In the genomic region with DNA sequence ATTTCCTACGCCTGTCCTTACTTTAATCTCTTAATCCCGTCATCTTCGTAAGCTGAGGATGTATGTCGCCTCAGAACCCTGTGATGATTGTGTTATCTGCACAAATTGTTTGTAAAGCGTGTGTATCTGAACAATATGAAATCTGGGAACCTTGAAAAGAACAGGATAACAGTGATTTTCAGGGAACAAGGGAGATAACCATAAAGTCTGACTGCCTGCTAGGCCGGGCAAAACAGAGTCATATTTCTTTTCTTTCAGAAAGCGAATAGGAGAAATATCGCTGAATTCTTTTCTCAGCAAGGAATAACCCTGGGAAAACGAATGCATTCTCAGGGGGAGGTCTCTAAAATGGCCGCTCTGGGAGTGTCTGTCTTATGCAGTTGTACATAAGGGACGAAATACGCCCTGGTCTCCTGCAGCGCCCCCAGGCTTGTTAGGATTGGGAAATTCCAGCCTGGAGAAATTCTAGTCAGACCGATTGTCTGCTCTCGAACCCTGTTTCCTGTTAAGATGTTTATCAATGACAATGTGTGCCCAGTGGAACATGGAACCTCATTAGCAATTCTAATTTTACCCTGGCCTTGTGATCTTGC, we compare ENCODE assay signal across 22 cellular contexts. TPM values are rescaled to one million over a fixed set of nuclear protein-coding genes. Genes with fewer than 3 reads are reported as not detected.
"Had no signal": no experiment of that assay in that cellular context is flagged by ENCODE, and none has a peak within 500 bp of the region (broad histone marks: within the 10 kb centered on the region; RNA-seq: fewer than 3 reads in every experiment).

No MANE protein-coding gene starts in this region.

RNA-seq across cellular contexts. Expression of a gene that starts 8.5 kb away (rescaled TPM):
- total RNA-seq: activated B cell treated with CpG ODN at 0.5 μM for 24 hours; activated CD4-positive, alpha-beta memory T cell treated with anti-CD3 and anti-CD28 coated beads for 36 hours; activated CD4-positive, alpha-beta T cell treated with anti-CD3 and anti-CD28 coated beads, Interleukin-2, amount 10 ng/mL, durations not matched to agents 24 days and 14 days; activated CD8-positive, alpha-beta memory T cell treated with anti-CD3 and anti-CD28 coated beads for 36 hours; activated CD8-positive, alpha-beta T cell treated with anti-CD3 and anti-CD28 coated beads for 36 hours; activated naive CD4-positive, alpha-beta T cell treated with anti-CD3 and anti-CD28 coated beads for 36 hours; activated naive CD4-positive, alpha-beta T cell treated with anti-CD3 and anti-CD28 coated beads, Interleukin-2, amount 50 U/mL, for 72 hours; activated naive CD8-positive, alpha-beta T cell treated with anti-CD3 and anti-CD28 coated beads for 36 hours; activated T-cell treated with anti-CD3 and anti-CD28 coated beads, Interleukin-2, amount 50 U/mL, for 4 hours; activated T-cell treated with anti-CD3 and anti-CD28 coated beads, Interleukin-2, amount 50 U/mL, for 72 hours; activated T-helper 1 cell treated with anti-CD3 and anti-CD28 coated beads, Interleukin-12 subunit alpha, Interleukin-12 subunit beta, Interleukin-2, Interleukin-4 antibody, amounts not matched to agents 30 ng/mL and 10 ng/mL and 1 ng/mL, durations not matched to agents 14 hours and 24 hours and 36 hours; activated T-helper 17 cell treated with anti-CD3 and anti-CD28 coated beads, Interleukin-2, amount 50 U/mL, for 72 hours; adrenal gland; aorta; astrocyte; body of pancreas; breast epithelium; cardiac septum; cerebellum; T-helper 1 cell treated with Interleukin-12 subunit alpha and Interleukin-12 subunit beta and Interleukin-4 antibody, amounts not matched to agents 30 ng/mL and 1 ng/mL, for 36 hours; T-helper 17 cell; T-helper 2 cell treated with Interferon-gamma antibody and Interleukin-4, amounts not matched to agents 100 ng/mL and 5 ng/mL, for 36 hours had no signal
- polyA plus RNA-seq: adrenal gland, aorta had no signal

RNA-seq across cellular contexts. Expression of a gene that starts 13.8 kb away (rescaled TPM):
- total RNA-seq: activated B cell treated with CpG ODN at 0.5 μM for 24 hours; activated CD4-positive, alpha-beta memory T cell treated with anti-CD3 and anti-CD28 coated beads for 36 hours; activated CD4-positive, alpha-beta T cell treated with anti-CD3 and anti-CD28 coated beads, Interleukin-2, amount 10 ng/mL, durations not matched to agents 24 days and 14 days; activated CD8-positive, alpha-beta memory T cell treated with anti-CD3 and anti-CD28 coated beads for 36 hours; activated CD8-positive, alpha-beta T cell treated with anti-CD3 and anti-CD28 coated beads for 36 hours; activated naive CD4-positive, alpha-beta T cell treated with anti-CD3 and anti-CD28 coated beads for 36 hours; activated naive CD4-positive, alpha-beta T cell treated with anti-CD3 and anti-CD28 coated beads, Interleukin-2, amount 50 U/mL, for 72 hours; activated naive CD8-positive, alpha-beta T cell treated with anti-CD3 and anti-CD28 coated beads for 36 hours; activated T-cell treated with anti-CD3 and anti-CD28 coated beads, Interleukin-2, amount 50 U/mL, for 4 hours; activated T-cell treated with anti-CD3 and anti-CD28 coated beads, Interleukin-2, amount 50 U/mL, for 72 hours; activated T-helper 1 cell treated with anti-CD3 and anti-CD28 coated beads, Interleukin-12 subunit alpha, Interleukin-12 subunit beta, Interleukin-2, Interleukin-4 antibody, amounts not matched to agents 30 ng/mL and 10 ng/mL and 1 ng/mL, durations not matched to agents 14 hours and 24 hours and 36 hours; activated T-helper 17 cell treated with anti-CD3 and anti-CD28 coated beads, Interleukin-2, amount 50 U/mL, for 72 hours; adrenal gland; aorta; astrocyte; body of pancreas; breast epithelium; cardiac septum; cerebellum; T-helper 1 cell treated with Interleukin-12 subunit alpha and Interleukin-12 subunit beta and Interleukin-4 antibody, amounts not matched to agents 30 ng/mL and 1 ng/mL, for 36 hours; T-helper 17 cell; T-helper 2 cell treated with Interferon-gamma antibody and Interleukin-4, amounts not matched to agents 100 ng/mL and 5 ng/mL, for 36 hours had no signal
- polyA plus RNA-seq: adrenal gland, aorta had no signal

RNA-seq across cellular contexts. Expression of a gene that starts 34.2 kb away (rescaled TPM):
- total RNA-seq: activated B cell treated with CpG ODN at 0.5 μM for 24 hours; activated CD4-positive, alpha-beta memory T cell treated with anti-CD3 and anti-CD28 coated beads for 36 hours; activated CD4-positive, alpha-beta T cell treated with anti-CD3 and anti-CD28 coated beads, Interleukin-2, amount 10 ng/mL, durations not matched to agents 24 days and 14 days; activated CD8-positive, alpha-beta memory T cell treated with anti-CD3 and anti-CD28 coated beads for 36 hours; activated CD8-positive, alpha-beta T cell treated with anti-CD3 and anti-CD28 coated beads for 36 hours; activated naive CD4-positive, alpha-beta T cell treated with anti-CD3 and anti-CD28 coated beads for 36 hours; activated naive CD4-positive, alpha-beta T cell treated with anti-CD3 and anti-CD28 coated beads, Interleukin-2, amount 50 U/mL, for 72 hours; activated naive CD8-positive, alpha-beta T cell treated with anti-CD3 and anti-CD28 coated beads for 36 hours; activated T-cell treated with anti-CD3 and anti-CD28 coated beads, Interleukin-2, amount 50 U/mL, for 4 hours; activated T-cell treated with anti-CD3 and anti-CD28 coated beads, Interleukin-2, amount 50 U/mL, for 72 hours; activated T-helper 1 cell treated with anti-CD3 and anti-CD28 coated beads, Interleukin-12 subunit alpha, Interleukin-12 subunit beta, Interleukin-2, Interleukin-4 antibody, amounts not matched to agents 30 ng/mL and 10 ng/mL and 1 ng/mL, durations not matched to agents 14 hours and 24 hours and 36 hours; activated T-helper 17 cell treated with anti-CD3 and anti-CD28 coated beads, Interleukin-2, amount 50 U/mL, for 72 hours; adrenal gland; aorta; astrocyte; body of pancreas; breast epithelium; cardiac septum; cerebellum; T-helper 1 cell treated with Interleukin-12 subunit alpha and Interleukin-12 subunit beta and Interleukin-4 antibody, amounts not matched to agents 30 ng/mL and 1 ng/mL, for 36 hours; T-helper 17 cell; T-helper 2 cell treated with Interferon-gamma antibody and Interleukin-4, amounts not matched to agents 100 ng/mL and 5 ng/mL, for 36 hours had no signal
- polyA plus RNA-seq: aorta had no signal

RNA-seq across cellular contexts. Expression of a gene that starts 37.7 kb away (rescaled TPM):
- total RNA-seq: activated B cell treated with CpG ODN at 0.5 μM for 24 hours; activated CD4-positive, alpha-beta memory T cell treated with anti-CD3 and anti-CD28 coated beads for 36 hours; activated CD4-positive, alpha-beta T cell treated with anti-CD3 and anti-CD28 coated beads, Interleukin-2, amount 10 ng/mL, durations not matched to agents 24 days and 14 days; activated CD8-positive, alpha-beta memory T cell treated with anti-CD3 and anti-CD28 coated beads for 36 hours; activated CD8-positive, alpha-beta T cell treated with anti-CD3 and anti-CD28 coated beads for 36 hours; activated naive CD4-positive, alpha-beta T cell treated with anti-CD3 and anti-CD28 coated beads for 36 hours; activated naive CD4-positive, alpha-beta T cell treated with anti-CD3 and anti-CD28 coated beads, Interleukin-2, amount 50 U/mL, for 72 hours; activated naive CD8-positive, alpha-beta T cell treated with anti-CD3 and anti-CD28 coated beads for 36 hours; activated T-cell treated with anti-CD3 and anti-CD28 coated beads, Interleukin-2, amount 50 U/mL, for 72 hours; activated T-helper 1 cell treated with anti-CD3 and anti-CD28 coated beads, Interleukin-12 subunit alpha, Interleukin-12 subunit beta, Interleukin-2, Interleukin-4 antibody, amounts not matched to agents 30 ng/mL and 10 ng/mL and 1 ng/mL, durations not matched to agents 14 hours and 24 hours and 36 hours; activated T-helper 17 cell treated with anti-CD3 and anti-CD28 coated beads, Interleukin-2, amount 50 U/mL, for 72 hours; aorta; astrocyte; body of pancreas; cardiac septum; cerebellum; T-helper 1 cell treated with Interleukin-12 subunit alpha and Interleukin-12 subunit beta and Interleukin-4 antibody, amounts not matched to agents 30 ng/mL and 1 ng/mL, for 36 hours; T-helper 17 cell; T-helper 2 cell treated with Interferon-gamma antibody and Interleukin-4, amounts not matched to agents 100 ng/mL and 5 ng/mL, for 36 hours had no signal
- polyA plus RNA-seq: adrenal gland, aorta had no signal

RNA-seq across cellular contexts. Expression of a gene that starts 41.0 kb away (rescaled TPM):
- total RNA-seq: activated B cell treated with CpG ODN at 0.5 μM for 24 hours; activated CD4-positive, alpha-beta memory T cell treated with anti-CD3 and anti-CD28 coated beads for 36 hours; activated CD4-positive, alpha-beta T cell treated with anti-CD3 and anti-CD28 coated beads, Interleukin-2, amount 10 ng/mL, durations not matched to agents 24 days and 14 days; activated CD8-positive, alpha-beta memory T cell treated with anti-CD3 and anti-CD28 coated beads for 36 hours; activated CD8-positive, alpha-beta T cell treated with anti-CD3 and anti-CD28 coated beads for 36 hours; activated naive CD4-positive, alpha-beta T cell treated with anti-CD3 and anti-CD28 coated beads for 36 hours; activated naive CD4-positive, alpha-beta T cell treated with anti-CD3 and anti-CD28 coated beads, Interleukin-2, amount 50 U/mL, for 72 hours; activated naive CD8-positive, alpha-beta T cell treated with anti-CD3 and anti-CD28 coated beads for 36 hours; activated T-cell treated with anti-CD3 and anti-CD28 coated beads, Interleukin-2, amount 50 U/mL, for 4 hours; activated T-cell treated with anti-CD3 and anti-CD28 coated beads, Interleukin-2, amount 50 U/mL, for 72 hours; activated T-helper 1 cell treated with anti-CD3 and anti-CD28 coated beads, Interleukin-12 subunit alpha, Interleukin-12 subunit beta, Interleukin-2, Interleukin-4 antibody, amounts not matched to agents 30 ng/mL and 10 ng/mL and 1 ng/mL, durations not matched to agents 14 hours and 24 hours and 36 hours; activated T-helper 17 cell treated with anti-CD3 and anti-CD28 coated beads, Interleukin-2, amount 50 U/mL, for 72 hours; adrenal gland; aorta; astrocyte; body of pancreas; breast epithelium; cardiac septum; cerebellum; T-helper 1 cell treated with Interleukin-12 subunit alpha and Interleukin-12 subunit beta and Interleukin-4 antibody, amounts not matched to agents 30 ng/mL and 1 ng/mL, for 36 hours; T-helper 17 cell; T-helper 2 cell treated with Interferon-gamma antibody and Interleukin-4, amounts not matched to agents 100 ng/mL and 5 ng/mL, for 36 hours had no signal
- polyA plus RNA-seq: adrenal gland, aorta had no signal
